ENCODE assay signal across 9 cellular contexts in the genomic region with DNA sequence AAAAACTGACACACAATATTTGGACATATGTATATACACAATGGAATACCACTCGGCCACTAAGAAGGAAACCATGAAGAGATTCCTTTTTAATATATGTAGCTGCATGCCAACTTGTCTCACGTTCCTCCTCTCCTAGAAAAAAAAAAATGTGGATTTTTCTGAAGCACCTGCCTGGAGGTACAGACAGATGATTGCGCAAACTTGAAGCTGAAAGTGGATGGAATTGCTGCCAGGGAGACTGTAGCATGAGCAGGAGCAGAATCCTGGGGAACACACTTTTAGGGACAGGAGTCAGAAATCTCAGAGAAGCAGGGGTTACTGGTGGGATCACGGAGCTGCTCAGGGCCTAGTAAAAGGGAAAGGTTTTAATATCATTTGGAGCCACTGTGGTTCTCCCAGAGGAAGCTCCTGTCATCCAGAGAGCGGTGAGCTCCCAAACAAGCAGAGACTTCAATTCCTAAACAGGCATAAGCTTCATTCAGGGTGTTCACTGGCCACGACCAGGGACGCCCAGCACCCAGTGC. TPM values are rescaled to one million over a fixed set of nuclear protein-coding genes. Genes with fewer than 3 reads are reported as not detected.
A peak's percentile ranks its signal among the peaks of the same experiment; 100 is the strongest.
DNase-seq lines count a peak whose midpoint lies in the region; FAIRE-seq and TF ChIP-seq lines count a peak whose summit lies in the region.
"Had no signal": no experiment of that assay in that cellular context is flagged by ENCODE, and none has a peak within 500 bp of the region (broad histone marks: within the 10 kb centered on the region; RNA-seq: fewer than 3 reads in every experiment).

No MANE protein-coding gene starts in this region.

- H3K9ac ChIP-seq in mucosa of stomach (ENCODE audit: low read length) = peak overlapping the region; percentile 19

- H3K36me3 ChIP-seq in ACC112 (ENCODE audit: insufficient read depth, low read length) (no peaks in the 10 kb centered on the region), mucosa of stomach (ENCODE audit: control insufficient read depth, insufficient read depth, low read length) (no peaks in the 10 kb centered on the region)

- H3K4me1 Mint-ChIP-seq in MCF 10A (ENCODE audit: insufficient read depth, unreplicated experiment) = peaks cover 26% of the 10 kb centered on the region

- no peak overlapping the region for H3K27ac ChIP-seq in ACC112 (ENCODE audit: low read depth, low read length)

- no peak for TF ChIP-seq CTCF in MCF 10A (IDR thresholded peaks at IDR 0.05; ENCODE audit: unreplicated experiment)
- no peak for TF ChIP-seq CTCF in GM10266 (IDR thresholded peaks at IDR 0.05; ENCODE audit: control insufficient read depth, insufficient read depth, low read depth, missing control alignments)
- TF ChIP-seq CTCF in GM13976 (IDR thresholded peaks at IDR 0.05; ENCODE audit: borderline replicate concordance, control extremely low read depth, extremely low read depth, insufficient read depth, missing control alignments) = no peak

- no peak overlapping the region for H3K27ac Mint-ChIP-seq in MCF 10A (ENCODE audit: low read depth, unreplicated experiment)

- peaks cover 27% of the 10 kb centered on the region for H3K27me3 ChIP-seq in ACC112 (ENCODE audit: insufficient read depth, low read length)
- peaks cover 5% of the 10 kb centered on the region for H3K27me3 ChIP-seq in mucosa of stomach (ENCODE audit: control insufficient read depth, insufficient read depth, low read length)

- H3K4me3 ChIP-seq in ACC112 (ENCODE audit: low read depth, low read length) = peak overlapping the region; percentile 90
- peak overlapping the region; percentile 64 for H3K4me3 ChIP-seq in mucosa of stomach (ENCODE audit: low read length)

- intact Hi-C loops in MCF 10A (cut with micrococcal nuclease) = loop anchor here (1.0 to 5.0 kb wide), 2 partner anchors 115 to 1354 kb away; no protein-coding TSS in a partner anchor

- H3K79me2 ChIP-seq in ACC112 (ENCODE audit: control insufficient read depth, insufficient read depth, low read length, unreplicated experiment) = no peaks in the 10 kb centered on the region

- DNase-seq in HTR-8/SVneo (ENCODE audit: insufficient read length, low spot score) (peak; percentile 17), MCF 10A (ENCODE audit: unreplicated experiment) (peak; percentile 47), GM10266 (ENCODE audit: extremely low spot score) (no peak), RKO (ENCODE audit: low spot score) (no peak), anterior cingulate cortex (lab: John Stamatoyannopoulos, UW) (no peak), GM13976 (ENCODE audit: low spot score) (no peak)

- H2AFZ ChIP-seq in ACC112 (ENCODE audit: low read length, unreplicated experiment) = peak overlapping the region; percentile 96

- peaks cover 9% of the 10 kb centered on the region for H3K36me3 Mint-ChIP-seq in MCF 10A (ENCODE audit: insufficient read depth, unreplicated experiment)

- H3K9me3 ChIP-seq in mucosa of stomach (ENCODE audit: control insufficient read depth, low read length) = no peaks in the 10 kb centered on the region

- H3K27me3 Mint-ChIP-seq in MCF 10A (ENCODE audit: insufficient read depth, unreplicated experiment) = peaks cover 10% of the 10 kb centered on the region

- POLR2A ChIA-PET in MCF 10A (lab: Yijun Ruan, JAX) = interaction anchor here (0.6 to 1.7 kb wide), 7 partner anchors 17 to 907 kb away, joined by 3 to 6 read pairs (median 4); partner anchors contain the start of genes EMX1 and RAB11FIP5

- H3K4me1 ChIP-seq in ACC112 (ENCODE audit: control insufficient read depth, insufficient read depth, low read length, unreplicated experiment) (peaks cover 13% of the 10 kb centered on the region), mucosa of stomach (ENCODE audit: control insufficient read depth, insufficient read depth, low read length) (peaks cover 21% of the 10 kb centered on the region)

- no peak for FAIRE-seq in HTR-8/SVneo (lab: Jason Lieb, UNC)

- no peaks in the 10 kb centered on the region for H3K9me3 Mint-ChIP-seq in MCF 10A (ENCODE audit: unreplicated experiment)

- CTCF ChIA-PET in MCF 10A (lab: Yijun Ruan, JAX) = interaction anchor here (0.7 to 3.1 kb wide), 17 partner anchors 10 to 408 kb away, joined by 3 to 45 read pairs (median 4); partner anchors contain the start of gene EMX1

- H3K4me3 Mint-ChIP-seq in MCF 10A (ENCODE audit: unreplicated experiment) = peak overlapping the region; percentile 75

- in situ Hi-C loops in GM13976 (cut with MboI; ENCODE audit: low sequenced_read_pairs, unreplicated experiment) = loop anchor here (25.0 kb wide), 1 partner anchor 301 kb away; no protein-coding TSS in a partner anchor

- no TSS peak for BruUV-seq in MCF 10A (replicated peaks; lab: Mats Ljungman, UMichigan)

RNA-seq across cellular contexts. Expression of gene SPR, which starts 0.6 kb away (rescaled TPM):
- total RNA-seq in MCF 10A (2022) = 12.9 and 18.1 TPM in 2 replicates

RNA-seq across cellular contexts. Expression of gene EMX1, which starts 30.8 kb away (rescaled TPM):
- not detected in 2 replicates for total RNA-seq in MCF 10A (2022)
- total RNA-seq: T-helper 2 cell treated with Interferon-gamma antibody and Interleukin-4, amounts not matched to agents 100 ng/mL and 5 ng/mL, for 36 hours had no signal

Comparison
In these comparisons a context has a peak if more than half of its experiments do, and no peak if none do; other contexts are left out.
1. DNase-seq: peak in HTR-8/SVneo (single experiment) and MCF 10A (single experiment); none in GM10266 (single experiment), RKO (single experiment), anterior cingulate cortex (0 of 58) and GM13976 (single experiment).